ENCODE assay signal across 8 cellular contexts in the genomic region with DNA sequence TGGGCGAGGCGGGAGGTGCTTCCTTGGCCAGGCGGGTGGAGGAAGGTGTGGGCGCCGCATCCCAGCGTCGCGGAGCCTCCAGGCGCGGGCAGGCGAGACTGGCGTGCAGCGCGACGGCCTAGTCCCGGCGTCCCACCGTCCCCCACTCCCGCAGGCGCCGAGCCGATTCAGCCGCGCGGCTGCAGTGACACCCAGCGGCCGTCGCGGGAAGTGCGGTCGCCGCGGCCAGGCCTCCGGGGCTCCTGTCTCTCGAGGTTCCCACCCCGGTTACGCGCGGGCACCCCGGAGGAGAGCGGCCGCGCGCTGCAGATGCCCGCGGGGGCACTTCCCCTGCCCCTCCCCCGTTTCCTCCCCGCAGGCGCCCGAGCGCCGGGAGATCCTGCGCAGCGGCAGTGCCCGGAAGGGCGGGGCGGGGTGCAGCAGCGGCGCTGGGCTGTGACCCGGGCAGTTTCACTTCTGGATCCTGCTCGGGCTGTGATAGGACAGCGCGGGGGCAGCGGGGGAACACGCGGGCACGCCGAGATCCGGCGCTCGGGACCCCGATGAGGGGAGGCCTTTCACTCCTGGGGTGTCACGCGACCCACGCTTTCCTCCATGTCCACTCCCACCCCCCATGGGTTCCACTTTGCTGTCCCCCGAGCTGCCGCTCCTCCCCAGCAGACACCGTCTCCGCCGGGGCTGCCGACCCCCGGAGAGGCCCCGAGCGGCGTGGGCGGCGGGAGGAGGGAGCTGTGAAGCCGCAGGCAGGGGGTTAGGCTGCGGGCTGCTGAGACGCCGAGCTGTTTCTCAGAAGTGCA. TPM values are rescaled to one million over a fixed set of nuclear protein-coding genes. Genes with fewer than 3 reads are reported as not detected.
DNase-seq lines count a peak whose midpoint lies in the region; ATAC-seq, FAIRE-seq and TF ChIP-seq lines count a peak whose summit lies in the region.

No MANE protein-coding gene starts in this region.

- TF ChIP-seq POLR2A in GM12892 (IDR thresholded peaks at IDR 0.05; ENCODE audit: low read depth, low read length) = peak; percentile 63; the same call in 1 of the 2 replicates

- peaks cover 3% of the 10 kb centered on the region for H3K36me3 Mint-ChIP-seq in T-cell

- H3K4me3 Mint-ChIP-seq in T-cell = peak overlapping the region; percentile 69 to 81 (median 73)

- H3K4me1 Mint-ChIP-seq in T-cell = peaks cover 55 to 62% (median 57%) of the 10 kb centered on the region in 3 donors

- intact Hi-C loops in left ventricle myocardium superior (cut with micrococcal nuclease) = loop anchor here (5.0 kb wide), 1 partner anchor 132 kb away; no protein-coding TSS in a partner anchor

- peak overlapping the region; percentile 98 to 99 for H3K27ac Mint-ChIP-seq in T-cell

- DNase-seq in GM12892 (ENCODE audit: insufficient read length) (peak; percentile 97), NCI-H1417 (lab: John Stamatoyannopoulos, UW) (peak; percentile 87 to 96 (median 94)), T-cell (peak; percentile 94 to 99 (median 97)), amniotic epithelial cell (ENCODE audit: low read depth) (peak; percentile 78), left ventricle myocardium superior (peak; percentile 96), pulmonary artery endothelial cell (ENCODE audit: low read depth, low spot score) (peak; percentile 5), urothelium cell line (ENCODE audit: low spot score) (peak; percentile 97)

- H3K9me3 Mint-ChIP-seq in T-cell = no peaks in the 10 kb centered on the region

- ATAC-seq in HG02763 (IDR thresholded peaks at IDR 0.05; ENCODE audit: unreplicated experiment) (peak; percentile 59), T-cell (replicated peaks in 1 of 4) (peak; percentile 81 to 83 (median 82)), left ventricle myocardium superior (peak; percentile 92)

- POLR2A ChIA-PET in T-cell (lab: Charles Lee) = interaction anchor here in 1 of 2 donors (0.5 to 1.5 kb wide), 3 partner anchors 16 to 52 kb away, joined by 3 to 5 read pairs (median 4); no protein-coding TSS in a partner anchor

- CTCF ChIA-PET in T-cell (lab: Charles Lee) = interaction anchor here in 1 of 2 donors (0.5 to 2.5 kb wide), 12 partner anchors 15 to 226 kb away, joined by 3 to 14 read pairs (median 4); a partner anchor contains a TSS

- FAIRE-seq in GM12892 (lab: Jason Lieb, UNC) (peak; percentile 98), urothelium cell line (lab: Jason Lieb, UNC) (peak; percentile 20)

- no peaks in the 10 kb centered on the region for H3K27me3 Mint-ChIP-seq in T-cell

RNA-seq across cellular contexts. Expression of a gene that starts 16.6 kb away (rescaled TPM):
- not detected for polyA plus RNA-seq in GM12892 (2012; ENCODE audit: missing spikeins)
- total RNA-seq in T-cell (under 1 TPM in 3 of 5 donors, not detected in 2; 0.19 to 0.41 (median 0.30) TPM), left ventricle myocardium superior (5.1 TPM), pulmonary artery endothelial cell (0.04 TPM in 1 of 2 replicates, not detected in the other)

RNA-seq across cellular contexts. Expression of a gene that starts 24.0 kb away (rescaled TPM):
- polyA plus RNA-seq in GM12892 (2012; ENCODE audit: missing spikeins) = 51.1 TPM
- total RNA-seq in T-cell = 10 to 100 TPM; 30.8 to 36.9 (median 32.1) TPM
- 49.3 TPM for total RNA-seq in left ventricle myocardium superior
- 12.5 and 16.7 TPM in 2 replicates for total RNA-seq in pulmonary artery endothelial cell

RNA-seq across cellular contexts. Expression of a gene that starts 54.5 kb away (rescaled TPM):
- polyA plus RNA-seq in GM12892 (2012; ENCODE audit: missing spikeins) = 5.9 TPM
- total RNA-seq in T-cell = 1 to 10 TPM; 4.1 to 8.8 (median 6.0) TPM
- total RNA-seq in left ventricle myocardium superior = 75.8 TPM
- 17.9 and 21.2 TPM in 2 replicates for total RNA-seq in pulmonary artery endothelial cell

Comparison
In these comparisons a context has a peak if more than half of its experiments do, and no peak if none do; other contexts are left out.
1. Peak in every context shown above with its lines: DNase-seq and ATAC-seq.
2. DNase-seq: peak in every context shown above with its lines; median percentile 97 in GM12892; 97 in T-cell; 97 in urothelium cell line; 96 in left ventricle myocardium superior; 94 in NCI-H1417; 78 in amniotic epithelial cell; 5 in pulmonary artery endothelial cell.